ENCODE assay signal across 8 cellular contexts in genomic region chr20:63497946-63498935, GRCh38. TPM values are rescaled to one million over a fixed set of nuclear protein-coding genes. Genes with fewer than 3 reads are reported as not detected.
A peak's percentile ranks its signal among the peaks of the same experiment; 100 is the strongest.
DNase-seq lines count a peak whose midpoint lies in the region; ATAC-seq and TF ChIP-seq lines count a peak whose summit lies in the region.
"Had no signal": no experiment of that assay in that cellular context is flagged by ENCODE, and none has a peak within 500 bp of the region (broad histone marks: within the 10 kb centered on the region; RNA-seq: fewer than 3 reads in every experiment).

No MANE protein-coding gene starts in this region.

- TF ChIP-seq POLR2A in heart left ventricle (IDR thresholded peaks at IDR 0.05) (no peak), sigmoid colon (IDR thresholded peaks at IDR 0.05) (no peak)

- H3K9me3 ChIP-seq in H9 (ENCODE audit: control insufficient read depth, low read depth, low read length), result no peaks in the 10 kb centered on the region
- no peaks in the 10 kb centered on the region for H3K9me3 ChIP-seq in SK-N-MC (ENCODE audit: low read depth, low read length)
- no peaks in the 10 kb centered on the region for H3K9me3 ChIP-seq in heart left ventricle
- no peaks in the 10 kb centered on the region for H3K9me3 ChIP-seq in sigmoid colon

- H3K79me2 ChIP-seq in H9 (ENCODE audit: insufficient read depth, low read length), result no peaks in the 10 kb centered on the region

- no CpG with 5 or more reads among the region's 60 CpGs for WGBS in H9 (ENCODE audit: extremely low coverage, insufficient read length, low lambda C conversion rate)
- 3 to 6% (median 5%) methylated on average over 17 to 60 of the region's 60 CpGs for WGBS in heart left ventricle, 4 donors
- 5 to 6% methylated on average over 60 of the region's 60 CpGs for WGBS in sigmoid colon, 2 donors

- H3K23ac ChIP-seq in H9 (ENCODE audit: insufficient read length, low read depth, low read length), result no peak overlapping the region

- H4K20me1 ChIP-seq in H9 (ENCODE audit: control insufficient read depth, insufficient read depth, insufficient read length), result peaks cover 2% of the 10 kb centered on the region

- H3K4ac ChIP-seq in H9 (ENCODE audit: low read depth, low read length), result no peak overlapping the region

- DNase-seq in H9 (peak; percentile 53), SK-N-MC (ENCODE audit: low read depth, low spot score) (no peak), heart left ventricle (peak; percentile 66 to 89 (median 76)), sigmoid colon (peak; percentile 66), OCI-M1 (lab: John Stamatoyannopoulos, UW) (no peak), KG1 (lab: John Stamatoyannopoulos, UW) (no peak), activated gamma-delta T cell (lab: John Stamatoyannopoulos, UW) (no peak)

- ATAC-seq in heart left ventricle, result peak; percentile 34 to 55 (median 49)

- no peak for TF ChIP-seq EP300 in sigmoid colon (IDR thresholded peaks at IDR 0.05)

- no peak overlapping the region for H2BK20ac ChIP-seq in H9 (ENCODE audit: low read depth, low read length, poor library complexity, severe bottlenecking)

- H4K5ac ChIP-seq in H9 (ENCODE audit: insufficient read length, low read depth, low read length), result no peak overlapping the region

- H3K4me2 ChIP-seq in H9 (ENCODE audit: insufficient read depth, insufficient read length, low read length), result peak overlapping the region; percentile 27

- H2AFZ ChIP-seq in H9 (ENCODE audit: low read length), result no peak overlapping the region

- H4K8ac ChIP-seq in H9 (replicated peaks; ENCODE audit: insufficient read length, low read depth, low read length), result no peak overlapping the region

- peaks cover 46% of the 10 kb centered on the region for H3K27me3 Mint-ChIP-seq in H9 (ENCODE audit: low read depth)

- H3K36me3 Mint-ChIP-seq in H9 (ENCODE audit: insufficient read depth in 1 of 3, low read depth in 3 of 3), result peaks cover 0 to 6% (median under 1%) of the 10 kb centered on the region in 3 experiments; a peak in 2 of 7 replicates

- peak overlapping the region; percentile 70 for H3K4me3 ChIP-seq in SK-N-MC
- peak overlapping the region; percentile 44 to 92 (median 64) for H3K4me3 ChIP-seq in heart left ventricle
- H3K4me3 ChIP-seq in sigmoid colon, result peak overlapping the region in 3 of 4 donors; percentile 34 to 48 (median 46)

- H2BK12ac ChIP-seq in H9 (ENCODE audit: insufficient read length, low read depth, low read length), result no peak overlapping the region

- no peak overlapping the region for H2BK120ac ChIP-seq in H9 (ENCODE audit: low read depth, low read length, poor library complexity, severe bottlenecking)

- H3T11ph ChIP-seq in H9 (ENCODE audit: low read length), result no peak overlapping the region

- peak overlapping the region; percentile 47 to 76 for H3K4me3 Mint-ChIP-seq in H9
- H3K4me3 Mint-ChIP-seq: neural crest cell had no signal

- H3K4me1 ChIP-seq in H9 (ENCODE audit: insufficient read depth, low read length), result no peaks in the 10 kb centered on the region
- peaks cover 2 to 70% (median 31%) of the 10 kb centered on the region in 12 donors for H3K4me1 ChIP-seq in heart left ventricle
- peaks cover 0 to 38% (median 29%) of the 10 kb centered on the region in 4 donors for H3K4me1 ChIP-seq in sigmoid colon

- H3K4me1 Mint-ChIP-seq in H9, result peaks cover 4 to 10% of the 10 kb centered on the region in 2 experiments; a peak in 3 of 4 replicates
- H3K4me1 Mint-ChIP-seq: neural crest cell had no signal

- H3K14ac ChIP-seq in H9 (ENCODE audit: insufficient read depth, low read length), result no peak overlapping the region

- no peak overlapping the region for H4K91ac ChIP-seq in H9 (ENCODE audit: insufficient read length, low read depth, low read length)

- H3K23me2 ChIP-seq in H9 (ENCODE audit: insufficient read length, low read depth, low read length, poor library complexity, severe bottlenecking), result peaks cover 5% of the 10 kb centered on the region

- intact Hi-C loops in heart left ventricle (cut with DNase I), result loop anchor here in 5 of 10 donors (1.0 to 5.0 kb wide), 4 partner anchors 21 to 474 kb away; partner anchors contain the start of gene PPDPF (in 2 of the 5)
- intact Hi-C loops in sigmoid colon (cut with DNase I), result no loop called here

- H3K27ac ChIP-seq in H9 (ENCODE audit: insufficient read length, low read depth, low read length) (no peak overlapping the region), SK-N-MC (no peak overlapping the region), heart left ventricle (peak overlapping the region; percentile 79 to 100 (median 92)), sigmoid colon (no peak overlapping the region)

- H3K9ac ChIP-seq in H9 (ENCODE audit: extremely low read depth, insufficient read length, low read length) (no peak overlapping the region), SK-N-MC (ENCODE audit: insufficient read length) (no peak overlapping the region)

- TF ChIP-seq CTCF in H9 (conservative IDR thresholded peaks at IDR 0.05), result no peak
- no peak for TF ChIP-seq CTCF in heart left ventricle (IDR thresholded peaks at IDR 0.05)
- TF ChIP-seq CTCF in sigmoid colon (IDR thresholded peaks at IDR 0.05), result no peak

- no peak overlapping the region for H2AK5ac ChIP-seq in H9 (ENCODE audit: insufficient read length, low read length)

- H3K27ac Mint-ChIP-seq in H9, result no peak overlapping the region

- no peak overlapping the region for H3K56ac ChIP-seq in H9 (ENCODE audit: insufficient read length, low read depth, low read length)

- H3K9me3 Mint-ChIP-seq in H9, result no peaks in the 10 kb centered on the region
- H3K9me3 Mint-ChIP-seq: neural crest cell had no signal

- H2BK15ac ChIP-seq in H9 (ENCODE audit: low read depth, low read length), result no peak overlapping the region

- peaks cover 4% of the 10 kb centered on the region; the same call in 1 of the 2 replicates for H3K27me3 ChIP-seq in H9 (ENCODE audit: insufficient read depth, low read length)
- H3K27me3 ChIP-seq in heart left ventricle, result peaks cover 0 to 41% (median 18%) of the 10 kb centered on the region in 9 donors
- peaks cover 31 to 76% (median 47%) of the 10 kb centered on the region in 3 donors for H3K27me3 ChIP-seq in sigmoid colon

- H3K18ac ChIP-seq in H9 (ENCODE audit: insufficient read length, low read depth, low read length), result no peak overlapping the region

- no peaks in the 10 kb centered on the region for H3K36me3 ChIP-seq in SK-N-MC (ENCODE audit: insufficient read depth, low read length)
- H3K36me3 ChIP-seq in heart left ventricle, result peaks cover 0 to 27% (median 0%) of the 10 kb centered on the region in 9 donors
- H3K36me3 ChIP-seq in sigmoid colon, result no peaks in the 10 kb centered on the region

- no peaks in the 10 kb centered on the region for H3K79me1 ChIP-seq in H9 (ENCODE audit: insufficient read depth, low read depth, low read length, poor library complexity, severe bottlenecking)

- no peak overlapping the region for H2BK5ac ChIP-seq in H9 (ENCODE audit: insufficient read length, low read length)

RNA-seq across cellular contexts. Expression of gene EEF1A2, which starts 0.6 kb away (rescaled TPM):
- 25.8 and 27.4 TPM in 2 replicates for total RNA-seq in H9 (2021)
- total RNA-seq in heart left ventricle, result 1,000 to 10,000 TPM in 7 of 9 donors, 100 to 1,000 TPM in 2; 791 to 1,794 (median 1,550) TPM
- 1,000 to 10,000 TPM; 1,276 to 1,345 TPM for polyA plus RNA-seq in heart left ventricle
- total RNA-seq in sigmoid colon, result 10 to 100 TPM in 2 of 4 donors, 1 to 10 TPM in 2; 4.6 to 14.3 (median 11.0) TPM
- 1 to 10 TPM; 2.8 to 7.8 (median 4.2) TPM for polyA plus RNA-seq in sigmoid colon

RNA-seq across cellular contexts. Expression of gene PPDPF, which starts 22.3 kb away (rescaled TPM):
- 149 and 153 TPM in 2 replicates for total RNA-seq in H9 (2021)
- 100 to 1,000 TPM; 182 to 424 (median 235) TPM for total RNA-seq in heart left ventricle
- 100 to 1,000 TPM; 318 to 442 TPM for polyA plus RNA-seq in heart left ventricle
- total RNA-seq in sigmoid colon, result 100 to 1,000 TPM in 3 of 4 donors, 10 to 100 TPM in 1; 82.8 to 244 (median 146) TPM
- polyA plus RNA-seq in sigmoid colon, result 1,000 to 10,000 TPM in 2 of 3 donors, 100 to 1,000 TPM in 1; 658 to 1,688 (median 1,153) TPM

RNA-seq across cellular contexts. Expression of gene KCNQ2, which starts 25.8 kb away (rescaled TPM):
- 69.2 and 71.5 TPM in 2 replicates for total RNA-seq in H9 (2021)
- 1 to 10 TPM in 2 of 9 donors, under 1 TPM in 2, not detected in 5; 0.06 to 2.6 (median 0.65) TPM for total RNA-seq in heart left ventricle
- polyA plus RNA-seq in heart left ventricle, result not detected
- 1 to 10 TPM in 2 of 4 donors, under 1 TPM in 1, not detected in 1; 0.95 to 4.2 (median 1.4) TPM for total RNA-seq in sigmoid colon
- polyA plus RNA-seq in sigmoid colon, result under 1 TPM in 1 of 3 donors, not detected in 2; 0.83 TPM

RNA-seq across cellular contexts. Expression of gene PTK6, which starts 38.9 kb away (rescaled TPM):
- total RNA-seq in H9 (2021) (0.44 and 0.46 TPM in 2 replicates), heart left ventricle (under 1 TPM in 3 of 9 donors, not detected in 6; 0.10 to 0.29 (median 0.14) TPM), sigmoid colon (under 1 TPM in 2 of 4 donors, not detected in 2; 0.28 to 0.36 TPM)
- polyA plus RNA-seq in heart left ventricle (under 1 TPM in 1 of 2 donors, not detected in 1; 0.04 TPM), sigmoid colon (10 to 100 TPM; 59.5 to 80.7 (median 73.3) TPM)
- total RNA-seq: neural crest cell had no signal

RNA-seq across cellular contexts. Expression of gene SRMS, which starts 49.3 kb away (rescaled TPM):
- total RNA-seq in H9 (2021) (0.70 and 0.79 TPM in 2 replicates), heart left ventricle (not detected), sigmoid colon (not detected)
- polyA plus RNA-seq in heart left ventricle (not detected), sigmoid colon (1 to 10 TPM in 1 of 3 donors, under 1 TPM in 1, not detected in 1; 0.19 to 2.4 TPM)
- total RNA-seq: neural crest cell had no signal

Comparison
In these comparisons a context has a peak if more than half of its experiments do, and no peak if none do; other contexts are left out.
1. DNase-seq: peak in H9 (single experiment), heart left ventricle (5 of 5) and sigmoid colon (single experiment); none in SK-N-MC (single experiment), OCI-M1 (single experiment), KG1 (single experiment) and activated gamma-delta T cell (single experiment).
2. H3K27ac ChIP-seq: peak in heart left ventricle (12 of 12); none in H9 (single experiment), SK-N-MC (single experiment) and sigmoid colon (0 of 4).
3. RNA of gene EEF1A2, which starts 0.6 kb away (total RNA-seq): 791 to 1,794 TPM in heart left ventricle; 25.8 to 27.4 TPM in H9 and 4.6 to 14.3 TPM in sigmoid colon; every median in the first group is over 10 times any median in the second.
4. RNA of gene KCNQ2, which starts 25.8 kb away (total RNA-seq): 69.2 to 71.5 TPM in H9; 0.95 to 4.2 TPM in sigmoid colon and 0.06 to 2.6 TPM in heart left ventricle; every median in the first group is over 10 times any median in the second.
5. Peak in every context shown above with its lines, with median percentiles within 50 percentile points of each other: H3K4me3 ChIP-seq.